In the genomic region with DNA sequence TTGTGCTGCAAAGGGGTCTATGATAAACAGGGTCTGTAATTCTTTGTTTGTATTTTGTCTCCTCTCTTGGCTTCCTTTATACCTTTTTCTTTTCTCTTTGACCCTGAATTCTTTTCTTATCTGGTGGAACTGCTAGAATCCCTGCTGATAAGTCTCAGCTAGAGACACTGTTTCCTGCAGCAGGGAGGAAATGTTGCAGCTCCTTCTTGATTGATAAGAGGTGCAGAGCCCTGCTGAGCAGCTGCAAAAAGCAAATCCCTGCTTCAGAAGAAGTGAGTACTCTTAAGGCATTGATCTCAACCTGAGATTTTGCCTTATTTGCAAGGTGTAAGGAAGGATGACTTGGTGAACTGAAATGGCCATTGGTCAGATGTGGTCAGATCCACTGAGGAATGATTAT, we compare ENCODE assay signal across 16 cellular contexts.
DNase-seq lines count a peak whose midpoint lies in the region; ATAC-seq and TF ChIP-seq lines count a peak whose summit lies in the region.
"Had no signal": no experiment of that assay in that cellular context is flagged by ENCODE, and none has a peak within 500 bp of the region (broad histone marks: within the 10 kb centered on the region; RNA-seq: fewer than 3 reads in every experiment).

No MANE protein-coding gene starts in this region.

- H3K27me3 ChIP-seq in NT2/D1 (ENCODE audit: insufficient read depth, insufficient read length) (no peaks in the 10 kb centered on the region), WERI-Rb-1 (ENCODE audit: insufficient read depth, low read depth, severe bottlenecking) (no peaks in the 10 kb centered on the region), hepatocyte (no peaks in the 10 kb centered on the region), neural cell (ENCODE audit: insufficient read depth, low read depth, low read length) (no peaks in the 10 kb centered on the region), adrenal gland (no peaks in the 10 kb centered on the region)

- H4K20me1 ChIP-seq in hepatocyte (ENCODE audit: insufficient read depth, poor library complexity, severe bottlenecking) (no peaks in the 10 kb centered on the region), neural cell (ENCODE audit: insufficient read depth) (no peaks in the 10 kb centered on the region)

- no peak overlapping the region for H2AFZ ChIP-seq in hepatocyte
- H2AFZ ChIP-seq in neural cell (ENCODE audit: low read depth, low read length) = no peak overlapping the region

- no peaks in the 10 kb centered on the region for H3F3A ChIP-seq in neural cell (ENCODE audit: insufficient read depth, low read length, poor library complexity, severe bottlenecking)

- H3K4me2 ChIP-seq in hepatocyte = peak overlapping the region; percentile 40
- H3K4me2 ChIP-seq in neural cell (ENCODE audit: low read length) = no peak overlapping the region
- H3K4me2 ChIP-seq: SK-N-SH had no signal

- ATAC-seq in HG02763 (IDR thresholded peaks at IDR 0.05; ENCODE audit: unreplicated experiment) = no peak
- ATAC-seq in HG02678 (IDR thresholded peaks at IDR 0.05; ENCODE audit: unreplicated experiment) = no peak
- ATAC-seq: HCT116 had no signal

- no peak overlapping the region for H3K4me3 ChIP-seq in NT2/D1 (ENCODE audit: insufficient read length, low read depth)
- H3K4me3 ChIP-seq in WERI-Rb-1 (ENCODE audit: low read depth, low read length) = no peak overlapping the region
- H3K4me3 ChIP-seq in hepatocyte = no peak overlapping the region
- peak overlapping the region; percentile 8 for H3K4me3 ChIP-seq in neural cell (ENCODE audit: low read length)
- H3K4me3 ChIP-seq in adrenal gland = no peak overlapping the region

- H3K9me3 ChIP-seq in NT2/D1 (ENCODE audit: insufficient read depth, low read length) (no peaks in the 10 kb centered on the region), WERI-Rb-1 (ENCODE audit: severe bottlenecking) (no peaks in the 10 kb centered on the region), hepatocyte (ENCODE audit: low read depth) (no peaks in the 10 kb centered on the region), neural cell (ENCODE audit: low read length) (no peaks in the 10 kb centered on the region), adrenal gland (replicated peaks in 1 of 3) (no peaks in the 10 kb centered on the region)
- H3K9me3 ChIP-seq: SK-N-SH had no signal

- no peak overlapping the region for H3K9ac ChIP-seq in NT2/D1 (ENCODE audit: insufficient read length, low read depth)
- no peak overlapping the region for H3K9ac ChIP-seq in neural cell (ENCODE audit: low read length)
- H3K9ac ChIP-seq: SK-N-SH had no signal

- intact Hi-C loops in adrenal gland (cut with DNase I) = no loop called here

- DNase-seq in NT2/D1 (ENCODE audit: low read depth, low spot score) (peak; percentile 35), WERI-Rb-1 (peak; percentile 13), hepatocyte (ENCODE audit: low spot score) (no peak), adrenal gland (no peak), SHP77 (lab: John Stamatoyannopoulos, UW) (no peak)
- DNase-seq: CD4-positive, alpha-beta T cell; KBM-7; NCI-H1417 treated with DMSO at 0.1 percent for 48 hours; NCI-H1930; NCI-H2171 treated with DMSO at 0.1 percent for 48 hours; NCI-H748 treated with DMSO at 0.1 percent for 48 hours; SK-N-SH had no signal

- H3K4me1 ChIP-seq in NT2/D1 (ENCODE audit: insufficient read depth, insufficient read length) (no peaks in the 10 kb centered on the region), hepatocyte (ENCODE audit: insufficient read depth) (no peaks in the 10 kb centered on the region), adrenal gland (replicated peaks in 1 of 2) (no peaks in the 10 kb centered on the region)

- no peaks in the 10 kb centered on the region for H3K9me2 ChIP-seq in hepatocyte (replicated peaks; ENCODE audit: insufficient read depth)
- no peaks in the 10 kb centered on the region for H3K9me2 ChIP-seq in neural cell (ENCODE audit: insufficient read depth, low read length)
- H3K9me2 ChIP-seq: SK-N-SH had no signal

- TF ChIP-seq POLR2A in adrenal gland (IDR thresholded peaks at IDR 0.05) = no peak

- TF ChIP-seq EP300 in neural cell (conservative IDR thresholded peaks at IDR 0.05; ENCODE audit: poor library complexity, severe bottlenecking) = peak; percentile 10

- TF ChIP-seq CTCF in WERI-Rb-1 (IDR thresholded peaks at IDR 0.05; ENCODE audit: low read depth, low read length) = no peak
- no peak for TF ChIP-seq CTCF in hepatocyte (IDR thresholded peaks at IDR 0.05; ENCODE audit: poor library complexity)
- TF ChIP-seq CTCF in neural cell (IDR thresholded peaks at IDR 0.05; ENCODE audit: poor library complexity, severe bottlenecking) = no peak
- no peak for TF ChIP-seq CTCF in adrenal gland (IDR thresholded peaks at IDR 0.05)

- H3K36me3 ChIP-seq in NT2/D1 (ENCODE audit: insufficient read depth, insufficient read length, low read length) = no peaks in the 10 kb centered on the region
- no peaks in the 10 kb centered on the region for H3K36me3 ChIP-seq in WERI-Rb-1
- H3K36me3 ChIP-seq in hepatocyte (replicated peaks; ENCODE audit: insufficient read depth, low read depth) = no peaks in the 10 kb centered on the region
- H3K36me3 ChIP-seq in neural cell (ENCODE audit: insufficient read depth, low read length) = no peaks in the 10 kb centered on the region
- H3K36me3 ChIP-seq in adrenal gland (replicated peaks in 1 of 2) = no peaks in the 10 kb centered on the region

- H3K27ac ChIP-seq in WERI-Rb-1 = no peak overlapping the region
- H3K27ac ChIP-seq in hepatocyte = no peak overlapping the region
- peak overlapping the region; percentile 21 for H3K27ac ChIP-seq in neural cell (ENCODE audit: low read length)
- no peak overlapping the region for H3K27ac ChIP-seq in adrenal gland

- no peaks in the 10 kb centered on the region for H3K79me2 ChIP-seq in hepatocyte
- no peaks in the 10 kb centered on the region for H3K79me2 ChIP-seq in neural cell (replicated peaks; ENCODE audit: insufficient read depth, low read length)

- no peak for TF ChIP-seq RAD21 in neural cell (conservative IDR thresholded peaks at IDR 0.05)

TF ChIP-seq in neural cell, 6 proteins besides CTCF, POLR2A, EP300 and RAD21:
- no peak for TF ChIP-seq SMC3 (conservative IDR thresholded peaks at IDR 0.05; ENCODE audit: poor library complexity)
- no peak for TF ChIP-seq MXI1 (conservative IDR thresholded peaks at IDR 0.05; ENCODE audit: poor library complexity, severe bottlenecking)
- no peak for TF ChIP-seq POLR2AphosphoS5 (IDR thresholded peaks at IDR 0.05)
- TF ChIP-seq, protein P1, sequence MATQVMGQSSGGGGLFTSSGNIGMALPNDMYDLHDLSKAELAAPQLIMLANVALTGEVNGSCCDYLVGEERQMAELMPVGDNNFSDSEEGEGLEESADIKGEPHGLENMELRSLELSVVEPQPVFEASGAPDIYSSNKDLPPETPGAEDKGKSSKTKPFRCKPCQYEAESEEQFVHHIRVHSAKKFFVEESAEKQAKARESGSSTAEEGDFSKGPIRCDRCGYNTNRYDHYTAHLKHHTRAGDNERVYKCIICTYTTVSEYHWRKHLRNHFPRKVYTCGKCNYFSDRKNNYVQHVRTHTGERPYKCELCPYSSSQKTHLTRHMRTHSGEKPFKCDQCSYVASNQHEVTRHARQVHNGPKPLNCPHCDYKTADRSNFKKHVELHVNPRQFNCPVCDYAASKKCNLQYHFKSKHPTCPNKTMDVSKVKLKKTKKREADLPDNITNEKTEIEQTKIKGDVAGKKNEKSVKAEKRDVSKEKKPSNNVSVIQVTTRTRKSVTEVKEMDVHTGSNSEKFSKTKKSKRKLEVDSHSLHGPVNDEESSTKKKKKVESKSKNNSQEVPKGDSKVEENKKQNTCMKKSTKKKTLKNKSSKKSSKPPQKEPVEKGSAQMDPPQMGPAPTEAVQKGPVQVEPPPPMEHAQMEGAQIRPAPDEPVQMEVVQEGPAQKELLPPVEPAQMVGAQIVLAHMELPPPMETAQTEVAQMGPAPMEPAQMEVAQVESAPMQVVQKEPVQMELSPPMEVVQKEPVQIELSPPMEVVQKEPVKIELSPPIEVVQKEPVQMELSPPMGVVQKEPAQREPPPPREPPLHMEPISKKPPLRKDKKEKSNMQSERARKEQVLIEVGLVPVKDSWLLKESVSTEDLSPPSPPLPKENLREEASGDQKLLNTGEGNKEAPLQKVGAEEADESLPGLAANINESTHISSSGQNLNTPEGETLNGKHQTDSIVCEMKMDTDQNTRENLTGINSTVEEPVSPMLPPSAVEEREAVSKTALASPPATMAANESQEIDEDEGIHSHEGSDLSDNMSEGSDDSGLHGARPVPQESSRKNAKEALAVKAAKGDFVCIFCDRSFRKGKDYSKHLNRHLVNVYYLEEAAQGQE (IDR thresholded peaks at IDR 0.05; ENCODE audit: borderline replicate concordance) = no peak
- no peak for TF ChIP-seq TAF1 (IDR thresholded peaks at IDR 0.05; ENCODE audit: low read depth)
- no peak for TF ChIP-seq EZH2 (IDR thresholded peaks at IDR 0.05; ENCODE audit: borderline replicate concordance, insufficient read depth, low read length, poor library complexity, severe bottlenecking)

Comparison
In these comparisons a context has a peak if more than half of its experiments do, and no peak if none do; other contexts are left out.
1. DNase-seq: peak in NT2/D1 (single experiment) and WERI-Rb-1 (single experiment); none in hepatocyte (single experiment), adrenal gland (0 of 7) and SHP77 (0 of 2).